In genomic region chr1:227317541-227318002, GRCh38 we compare ENCODE assay signal across 8 cellular contexts. TPM values are rescaled to one million over a fixed set of nuclear protein-coding genes. Genes with fewer than 3 reads are reported as not detected.
DNase-seq lines count a peak whose midpoint lies in the region; ATAC-seq and TF ChIP-seq lines count a peak whose summit lies in the region.

No MANE protein-coding gene starts in this region.

- H3K27me3 ChIP-seq in effector memory CD4-positive, alpha-beta T cell (replicated peaks; ENCODE audit: control insufficient read depth, insufficient read depth, low read length, poor library complexity, severe bottlenecking) = peaks cover 44% of the 10 kb centered on the region
- no peaks in the 10 kb centered on the region for H3K27me3 ChIP-seq in lung (ENCODE audit: control insufficient read depth, insufficient read depth)

- H3K4me1 Mint-ChIP-seq in IgD-negative memory B cell = peaks cover 2 to 10% (median 2%) of the 10 kb centered on the region in 3 donors
- peaks cover 4 to 12% (median 6%) of the 10 kb centered on the region in 3 donors for H3K4me1 Mint-ChIP-seq in T-cell

- H3K4me3 Mint-ChIP-seq in IgD-negative memory B cell = peak overlapping the region; percentile 76 to 88 (median 77)
- peak overlapping the region; percentile 61 to 74 (median 70) for H3K4me3 Mint-ChIP-seq in T-cell

- no peak for TF ChIP-seq CTCF in lung (IDR thresholded peaks at IDR 0.05; ENCODE audit: control extremely low read depth, extremely low read depth)

- H3K36me3 Mint-ChIP-seq in IgD-negative memory B cell (no peaks in the 10 kb centered on the region), T-cell (no peaks in the 10 kb centered on the region)

- no peaks in the 10 kb centered on the region for H3K9me3 ChIP-seq in effector memory CD4-positive, alpha-beta T cell (ENCODE audit: control insufficient read depth, low read length)
- H3K9me3 ChIP-seq in lung (ENCODE audit: control insufficient read depth in 2 of 2, insufficient read depth in 1 of 2, low read length in 1 of 2) = no peaks in the 10 kb centered on the region

- no peaks in the 10 kb centered on the region for H3K36me3 ChIP-seq in effector memory CD4-positive, alpha-beta T cell (ENCODE audit: control insufficient read depth, insufficient read depth, low read length)
- H3K36me3 ChIP-seq in lung (ENCODE audit: control insufficient read depth in 2 of 2, insufficient read depth in 2 of 2, low read length in 2 of 2) = no peaks in the 10 kb centered on the region

- peaks cover 5% of the 10 kb centered on the region for H3K4me1 ChIP-seq in effector memory CD4-positive, alpha-beta T cell (ENCODE audit: control insufficient read depth, insufficient read depth, low read length, poor library complexity, severe bottlenecking)
- H3K4me1 ChIP-seq in lung (ENCODE audit: control insufficient read depth in 2 of 2, insufficient read depth in 2 of 2, low read length in 2 of 2) = peaks cover 0 to 4% of the 10 kb centered on the region in 2 donors

- H3K27ac Mint-ChIP-seq in IgD-negative memory B cell (no peak overlapping the region), T-cell (no peak overlapping the region)

- H3K9me3 Mint-ChIP-seq in IgD-negative memory B cell (peaks cover 0 to 8% (median 4%) of the 10 kb centered on the region in 3 donors), T-cell (peaks cover 0 to 9% (median 0%) of the 10 kb centered on the region in 3 donors)

- H3K27me3 Mint-ChIP-seq in IgD-negative memory B cell = peaks cover 42% of the 10 kb centered on the region
- H3K27me3 Mint-ChIP-seq in T-cell = peaks cover 56% of the 10 kb centered on the region in 2 donors

- ATAC-seq in T-cell (replicated peaks in 1 of 4) = peak in 1 of 4 experiments; percentile 5
- ATAC-seq in lung (ENCODE audit: insufficient read depth, low FRiP score) = peak; percentile 29
- no peak for ATAC-seq in HG02798 (IDR thresholded peaks at IDR 0.05; ENCODE audit: poor library complexity, unreplicated experiment)

- CTCF ChIA-PET in T-cell (lab: Charles Lee) = no interaction called here

- peak; percentile 48 for DNase-seq in DMS79 (lab: John Stamatoyannopoulos, UW)
- DNase-seq in T-cell = peak in 1 of 34 experiments; percentile 2
- no peak for DNase-seq in effector memory CD4-positive, alpha-beta T cell
- peak; percentile 45 for DNase-seq in lung (ENCODE audit: low spot score)
- DNase-seq in superior temporal gyrus (ENCODE audit: extremely low spot score) = peak; percentile 82
- no peak for DNase-seq in mesenteric fat pad (ENCODE audit: low spot score)

- 1% methylated on average over 28 of the region's 28 CpGs for WGBS in lung, 2 donors

- H3K4me3 ChIP-seq in effector memory CD4-positive, alpha-beta T cell (ENCODE audit: insufficient read depth, low read depth, low read length, poor library complexity, severe bottlenecking) = peak overlapping the region; percentile 59
- peak overlapping the region; percentile 72 for H3K4me3 ChIP-seq in lung

- POLR2A ChIA-PET in T-cell (lab: Charles Lee) = no interaction called here

- H3K27ac ChIP-seq in effector memory CD4-positive, alpha-beta T cell (ENCODE audit: insufficient read depth, low read length, poor library complexity, severe bottlenecking) = no peak overlapping the region
- H3K27ac ChIP-seq in lung (ENCODE audit: low read depth in 1 of 2, low read length in 1 of 2) = peak overlapping the region; percentile 97 to 99

RNA-seq across cellular contexts. Expression of gene CDC42BPA, which starts 0.7 kb away (rescaled TPM):
- polyA plus RNA-seq in IgD-negative memory B cell (not detected), lung (1 to 10 TPM; 6.4 to 7.7 TPM)
- total RNA-seq in T-cell (1 to 10 TPM in 1 of 5 donors, under 1 TPM in 4; 0.33 to 1.6 (median 0.86) TPM), lung (10 to 100 TPM; 32.7 to 97.4 TPM), mesenteric fat pad (42.5 TPM)

Comparison
In these comparisons a context has a peak if more than half of its experiments do, and no peak if none do; other contexts are left out.
1. DNase-seq: peak in DMS79 (single experiment), lung (single experiment) and superior temporal gyrus (single experiment); none in effector memory CD4-positive, alpha-beta T cell (0 of 3) and mesenteric fat pad (single experiment).
2. RNA of gene CDC42BPA, which starts 0.7 kb away (total RNA-seq): 32.7 to 97.4 TPM in lung and 42.5 TPM in mesenteric fat pad (single experiment); 0.33 to 1.6 TPM in T-cell; every median in the first group is over 10 times any median in the second.